In the genomic region with DNA sequence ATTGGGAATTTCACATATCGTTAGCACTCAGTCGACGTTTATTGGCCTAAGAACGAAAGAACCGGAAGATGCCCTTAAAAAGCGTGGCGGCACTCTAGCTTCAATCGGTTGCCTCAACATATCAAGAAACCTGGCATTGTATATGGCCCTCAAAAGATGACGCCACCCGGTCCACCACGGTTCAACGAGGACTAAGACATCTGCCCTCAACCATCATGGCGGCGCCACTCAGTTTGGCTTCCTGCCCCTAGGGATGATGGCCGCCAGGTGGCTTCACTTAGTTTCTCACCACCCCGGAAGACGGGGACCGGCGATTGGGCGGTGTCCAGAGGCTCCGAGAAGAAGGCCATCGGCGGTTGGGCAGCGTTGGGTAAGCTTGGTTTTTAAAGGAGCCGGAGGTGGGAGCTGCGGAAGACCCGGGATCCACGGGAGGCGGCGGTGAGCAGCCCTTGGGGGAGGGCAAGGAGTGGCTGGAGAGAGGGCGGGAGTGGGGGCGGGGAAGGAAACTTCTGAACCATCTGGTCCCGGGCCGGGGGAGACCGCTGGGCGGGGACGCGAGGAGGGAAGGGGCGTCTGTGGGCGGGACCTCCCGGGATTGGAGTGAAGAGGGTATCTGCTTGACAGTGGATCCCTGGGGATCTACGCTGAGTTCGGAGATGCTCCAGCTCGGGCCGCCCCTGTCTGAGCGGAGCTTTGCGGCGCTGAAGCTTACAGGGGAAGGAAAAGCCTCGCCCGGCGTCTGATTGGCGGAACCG, we compare ENCODE assay signal across 8 cellular contexts. TPM values are rescaled to one million over a fixed set of nuclear protein-coding genes. Genes with fewer than 3 reads are reported as not detected.
DNase-seq lines count a peak whose midpoint lies in the region; ATAC-seq, FAIRE-seq and TF ChIP-seq lines count a peak whose summit lies in the region.

A gene (plus strand): TSS at position 592 of the 755 bp plus-strand sequence. CDS start 686 bp downstream, outside the sequence.

- BruUV-seq in IMR-90 (replicated peaks; lab: Mats Ljungman, UMichigan) (no TSS peak), endothelial cell of umbilical vein (replicated peaks; lab: Mats Ljungman, UMichigan) (no TSS peak)

- H3K23ac ChIP-seq in IMR-90 (ENCODE audit: low read depth, low read length): peak within 1 kb of the TSS; percentile 83

- FAIRE-seq in D721Med (lab: Jason Lieb, UNC): no peak
- FAIRE-seq in endothelial cell of umbilical vein (lab: Jason Lieb, UNC): peak; percentile 99

- WGBS in IMR-90 (ENCODE audit: extremely low coverage in 2 of 2, insufficient read length in 1 of 2), 2 experiments: 3% methylated on average over 33 of the region's 53 CpGs; no CpG with 5 or more reads in 1 of the 2 experiments

- peak; percentile 70 for DNase-seq in D721Med (ENCODE audit: insufficient read length, low spot score)
- peak; percentile 99 for DNase-seq in IMR-90
- peak; percentile 100 for DNase-seq in OCI-M1 (lab: John Stamatoyannopoulos, UW)
- DNase-seq in activated T-cell treated with anti-CD3 and anti-CD28 coated beads for 24 hours (ENCODE audit: low read depth): peak; percentile 97
- DNase-seq in endothelial cell of umbilical vein (ENCODE audit: low read depth, low spot score): peak; percentile 100
- peak; percentile 99 for DNase-seq in midbrain (lab: John Stamatoyannopoulos, UW)
- peak; percentile 95 to 97 for DNase-seq in stimulated activated CD8-positive, alpha-beta memory T cell treated with anti-CD3 and anti-CD28 coated beads, Interleukin-2, amount 100 ng/mL, for 1 hour (ENCODE audit: low read depth in 2 of 2)

- H3K4me2 ChIP-seq in IMR-90 (ENCODE audit: low read depth, low read length) (peak within 1 kb of the TSS; percentile 95), endothelial cell of umbilical vein (ENCODE audit: insufficient read depth, low read length) (peak within 1 kb of the TSS; percentile 62)

- peaks cover 20% of the 10 kb centered on the region for H3K36me3 ChIP-seq in IMR-90 (ENCODE audit: control insufficient read depth, insufficient read depth, low read length)
- H3K36me3 ChIP-seq in endothelial cell of umbilical vein (ENCODE audit: control insufficient read depth in 2 of 2, extremely low read depth in 1 of 2, insufficient read depth in 2 of 2, low read length in 2 of 2): peaks cover 5 to 20% of the 10 kb centered on the region in 2 experiments

- H4K20me1 ChIP-seq in IMR-90 (ENCODE audit: insufficient read depth, low read length) (no peaks in the 10 kb centered on the region), endothelial cell of umbilical vein (replicated peaks; ENCODE audit: control insufficient read depth, extremely low read depth, insufficient read depth, low read length) (no peaks in the 10 kb centered on the region)

- H3K18ac ChIP-seq in IMR-90 (ENCODE audit: low read depth, low read length): peak within 1 kb of the TSS; percentile 68

- H3K4ac ChIP-seq in IMR-90 (ENCODE audit: low read depth, low read length): peak within 1 kb of the TSS; percentile 83

- H3K27me3 ChIP-seq in IMR-90 (ENCODE audit: control insufficient read depth, insufficient read depth, low read length) (no peaks in the 10 kb centered on the region), endothelial cell of umbilical vein (ENCODE audit: control insufficient read depth in 2 of 2, insufficient read depth in 2 of 2, low read length in 2 of 2) (no peaks in the 10 kb centered on the region)

- POLR2A ChIA-PET in IMR-90 (lab: Charles Lee; ENCODE audit: unreplicated experiment) (no interaction called here), endothelial cell of umbilical vein (lab: Charles Lee) (interaction anchor here (1.1 to 1.3 kb wide), 2 partner anchors 8 to 16 kb away, joined by 5 to 8 read pairs; a partner anchor contains a TSS)

- H2AK9ac ChIP-seq in IMR-90 (replicated peaks; ENCODE audit: low read depth, low read length, poor library complexity): peak within 1 kb of the TSS; percentile 88

- peaks cover 14 to 30% of the 10 kb centered on the region in 2 experiments for H3K79me1 ChIP-seq in IMR-90 (ENCODE audit: low read depth in 1 of 2, low read length in 2 of 2)

- no peaks in the 10 kb centered on the region for H3K9me1 ChIP-seq in IMR-90 (ENCODE audit: insufficient read depth, low read length)
- H3K9me1 ChIP-seq in endothelial cell of umbilical vein (replicated peaks; ENCODE audit: control insufficient read depth, extremely low read depth, insufficient read depth, low read length): no peaks in the 10 kb centered on the region

- peak within 1 kb of the TSS; percentile 50 for H2AK5ac ChIP-seq in IMR-90 (ENCODE audit: low read depth, low read length)

- no peak; the same call in 1 of the 2 replicates for TF ChIP-seq POLR2A in IMR-90 (IDR thresholded peaks at IDR 0.05; ENCODE audit: low read depth, low read length)
- peak; percentile 25 for TF ChIP-seq POLR2A in endothelial cell of umbilical vein (IDR thresholded peaks at IDR 0.05; ENCODE audit: low read depth, low read length)

- H3K56ac ChIP-seq in IMR-90 (ENCODE audit: extremely low read depth, insufficient read depth, low read length): peak within 1 kb of the TSS; percentile 63

- peak within 1 kb of the TSS; percentile 99 for H4K5ac ChIP-seq in IMR-90 (ENCODE audit: low read depth, low read length)

- H3K14ac ChIP-seq in IMR-90 (replicated peaks; ENCODE audit: low read depth, low read length): peak within 1 kb of the TSS; percentile 86

- in situ Hi-C loops in IMR-90 (cut with MboI; ENCODE audit: low sequenced_read_pairs): no loop called here

- ATAC-seq in GM21528 (IDR thresholded peaks at IDR 0.05; ENCODE audit: low FRiP score, unreplicated experiment): peak; percentile 72
- peak; percentile 89 for ATAC-seq in IMR-90 (ENCODE audit: low read depth)

- peak within 1 kb of the TSS; percentile 96 for H2AFZ ChIP-seq in IMR-90 (replicated peaks; ENCODE audit: low read length, poor library complexity)
- peak within 1 kb of the TSS; percentile 76 for H2AFZ ChIP-seq in endothelial cell of umbilical vein (ENCODE audit: low read depth, low read length)

- peak within 1 kb of the TSS; percentile 78 for H2BK120ac ChIP-seq in IMR-90 (ENCODE audit: low read depth, low read length)

- H4K8ac ChIP-seq in IMR-90 (ENCODE audit: low read depth in 2 of 2, low read length in 2 of 2): peak within 1 kb of the TSS; percentile 92 to 97

- H3K4me3 ChIP-seq in IMR-90 (ENCODE audit: insufficient read depth, low read depth, low read length) (peak within 1 kb of the TSS; percentile 84), endothelial cell of umbilical vein (replicated peaks in 1 of 3; ENCODE audit: insufficient read depth in 1 of 3, low read depth in 1 of 3, low read length in 3 of 3) (peak within 1 kb of the TSS; percentile 36 to 95 (median 66))

- H2BK5ac ChIP-seq in IMR-90 (ENCODE audit: low read depth, low read length, poor library complexity, severe bottlenecking): peak within 1 kb of the TSS; percentile 74

- no peak for TF ChIP-seq RAD21 in IMR-90 (IDR thresholded peaks at IDR 0.05; ENCODE audit: low read length)

- peak within 1 kb of the TSS; percentile 45; the same call in 1 of the 2 replicates for H2BK20ac ChIP-seq in IMR-90 (ENCODE audit: low read depth, low read length)

- CTCF ChIA-PET in IMR-90 (lab: Yijun Ruan, JAX) (interaction anchor here (1.2 kb wide), 1 partner anchor 16 kb away, joined by 3 read pairs; no protein-coding TSS in a partner anchor), endothelial cell of umbilical vein (lab: Charles Lee) (interaction anchor here (0.6 to 2.5 kb wide), 12 partner anchors 9 to 595 kb away, joined by 3 to 21 read pairs (median 3); a partner anchor contains a TSS)

- dilution Hi-C loops in IMR-90 (cut with HindIII; ENCODE audit: low sequenced_read_pairs, unreplicated experiment) (no loop called here), endothelial cell of umbilical vein (cut with MboI; ENCODE audit: extremely low pct_ligation_motif_present, low sequenced_read_pairs) (no loop called here)

- H3K9ac ChIP-seq in IMR-90 (ENCODE audit: low read depth, low read length) (peak within 1 kb of the TSS; percentile 82), endothelial cell of umbilical vein (replicated peaks; ENCODE audit: extremely low read depth, insufficient read depth, low read length) (peak within 1 kb of the TSS; percentile 73)

- intact Hi-C loops in IMR-90 (cut with micrococcal nuclease): loop anchor here (2.0 kb wide), 1 partner anchor 124 kb away; a partner anchor contains a TSS
- intact Hi-C loops in endothelial cell of umbilical vein (cut with micrococcal nuclease): loop anchor here (1.0 to 10.0 kb wide), 7 partner anchors 8 to 556 kb away; a partner anchor contains a TSS

- peak within 1 kb of the TSS; percentile 78 for H4K91ac ChIP-seq in IMR-90 (ENCODE audit: insufficient read depth, low read depth, low read length)

- H3K79me2 ChIP-seq in endothelial cell of umbilical vein (ENCODE audit: control insufficient read depth, insufficient read depth, low read length): peaks cover 8% of the 10 kb centered on the region

- H3K4me1 ChIP-seq in IMR-90 (ENCODE audit: control insufficient read depth, insufficient read depth, low read length) (peaks cover 6% of the 10 kb centered on the region; the same call in 1 of the 2 replicates), endothelial cell of umbilical vein (ENCODE audit: control insufficient read depth, extremely low read depth, insufficient read depth, low read length) (peaks cover 11% of the 10 kb centered on the region)

- no peak for TF ChIP-seq CTCF in D721Med (IDR thresholded peaks at IDR 0.05; ENCODE audit: insufficient read depth, missing control alignments)
- TF ChIP-seq CTCF in IMR-90 (conservative IDR thresholded peaks at IDR 0.05; ENCODE audit: low read depth, low read length): peak; percentile 27
- no peak for TF ChIP-seq CTCF in endothelial cell of umbilical vein (IDR thresholded peaks at IDR 0.05; ENCODE audit: extremely low read depth in 1 of 2, insufficient read depth in 1 of 2, low read depth in 1 of 2, low read length in 2 of 2)

- H3K27ac ChIP-seq in IMR-90 (ENCODE audit: insufficient read depth, low read length): peak within 1 kb of the TSS; percentile 73
- H3K27ac ChIP-seq in endothelial cell of umbilical vein (ENCODE audit: insufficient read depth, low read depth, low read length): peak within 1 kb of the TSS; percentile 52

- H2BK15ac ChIP-seq in IMR-90 (ENCODE audit: low read depth, low read length): peak within 1 kb of the TSS; percentile 50; the same call in 1 of the 3 replicates

- no peaks in the 10 kb centered on the region for H3K9me3 ChIP-seq in IMR-90 (ENCODE audit: control insufficient read depth, insufficient read depth, low read length)
- H3K9me3 ChIP-seq in endothelial cell of umbilical vein (replicated peaks; ENCODE audit: control insufficient read depth, insufficient read depth, low read length): no peaks in the 10 kb centered on the region

RNA-seq across cellular contexts. Expression of the gene that starts here (rescaled TPM):
- total RNA-seq in IMR-90 (2012; rRNA removed): 1.4 and 2.2 TPM in 2 replicates
- 11.8 and 11.9 TPM in 2 replicates for polyA plus RNA-seq in IMR-90 (2012; rRNA removed)
- 8.8 and 11.3 TPM in 2 replicates for polyA plus RNA-seq in IMR-90 (2012; cell fraction: cytosol; rRNA removed)
- 43.3 and 60.6 TPM in 2 replicates for polyA plus RNA-seq in IMR-90 (2012; cell fraction: nucleus; rRNA removed; ENCODE audit: low replicate concordance)
- total RNA-seq in endothelial cell of umbilical vein: 57.0 and 70.0 TPM in 2 replicates
- polyA plus RNA-seq in endothelial cell of umbilical vein: 17.0 and 20.5 TPM in 2 replicates
- polyA plus RNA-seq in endothelial cell of umbilical vein (2011; cell fraction: cytosol; rRNA removed): 12.6 and 13.2 TPM in 2 replicates
- 41.9 and 49.5 TPM in 2 replicates for polyA plus RNA-seq in endothelial cell of umbilical vein (2011; cell fraction: nucleus; rRNA removed)
- 31.8 and 34.6 TPM in 2 replicates for polyA plus RNA-seq in endothelial cell of umbilical vein (2012)
- 5.3 and 6.1 TPM in 2 replicates for polyA minus RNA-seq in endothelial cell of umbilical vein
- polyA minus RNA-seq in endothelial cell of umbilical vein (2011; cell fraction: cytosol; rRNA and poly(A)+ RNA removed): 10.3 TPM
- polyA minus RNA-seq in endothelial cell of umbilical vein (2011; cell fraction: nucleus; rRNA and poly(A)+ RNA removed): 13.0 and 14.0 TPM in 2 replicates

Comparison
In these comparisons a context has a peak if more than half of its experiments do, and no peak if none do; other contexts are left out.
1. Peak in every context shown above with its lines: DNase-seq, ATAC-seq, H3K4me3 ChIP-seq and H3K27ac ChIP-seq.
2. RNA of the gene that starts here (total RNA-seq): 57.0 to 70.0 TPM in endothelial cell of umbilical vein; 1.4 to 2.2 TPM in IMR-90; every median in the first group is over 10 times any median in the second.